ENCODE assay signal across 14 cellular contexts in the genomic region with DNA sequence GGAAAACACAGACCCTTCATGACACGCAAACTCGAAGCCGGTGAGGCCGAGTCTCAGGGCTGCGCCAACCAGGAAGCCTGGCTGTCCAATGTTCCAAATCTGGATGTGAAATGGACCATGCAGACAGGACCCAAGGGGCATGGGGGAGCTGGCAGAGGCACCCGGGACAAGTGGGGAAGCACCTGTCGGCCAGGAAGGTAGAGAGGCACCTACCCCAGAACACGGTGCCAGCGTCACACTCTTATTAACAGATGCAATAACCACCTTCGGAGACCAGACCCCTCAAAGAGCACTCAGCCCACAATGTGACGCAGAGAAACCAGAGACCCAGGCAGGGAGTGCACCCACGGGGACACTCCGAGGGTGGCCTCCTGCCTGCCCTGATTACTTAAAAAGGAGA.
DNase-seq lines count a peak whose midpoint lies in the region; ATAC-seq and TF ChIP-seq lines count a peak whose summit lies in the region.
"Had no signal": no experiment of that assay in that cellular context is flagged by ENCODE, and none has a peak within 500 bp of the region (broad histone marks: within the 10 kb centered on the region; RNA-seq: fewer than 3 reads in every experiment).

No MANE protein-coding gene starts in this region.

- H2AK5ac ChIP-seq in mesenchymal stem cell (ENCODE audit: low read length, severe bottlenecking), result no peak overlapping the region

- no peak overlapping the region for H3K4ac ChIP-seq in mesenchymal stem cell (ENCODE audit: low read depth in 1 of 2, low read length in 2 of 2)

- peak overlapping the region; percentile 33 for H4K8ac ChIP-seq in mesenchymal stem cell (ENCODE audit: low read length)

- peaks cover 7 to 23% of the 10 kb centered on the region in 2 donors for H3K9me3 Mint-ChIP-seq in activated naive CD4-positive, alpha-beta T cell treated with anti-CD3 and anti-CD28 coated beads, Interleukin-2, amount 50 U/mL, for 72 hours

- TF ChIP-seq CTCF in heart right ventricle (IDR thresholded peaks at IDR 0.05) (no peak), uterus (IDR thresholded peaks at IDR 0.05) (no peak)

- peaks cover 5% of the 10 kb centered on the region for H3K79me1 ChIP-seq in mesenchymal stem cell (replicated peaks; ENCODE audit: low read length, poor library complexity, severe bottlenecking)

- TF ChIP-seq POLR2A in uterus (IDR thresholded peaks at IDR 0.05), result no peak

- ATAC-seq in heart right ventricle (no peak), Right ventricle myocardium superior (ENCODE audit: poor library complexity) (no peak), HG03108 (IDR thresholded peaks at IDR 0.05; ENCODE audit: unreplicated experiment) (no peak), GM21723 (IDR thresholded peaks at IDR 0.05; ENCODE audit: unreplicated experiment) (no peak)
- ATAC-seq in activated naive CD4-positive, alpha-beta T cell treated with anti-CD3 and anti-CD28 coated beads, Interleukin-2, amount 50 U/mL, for 72 hours, result no peak
- ATAC-seq: gastrocnemius medialis, PC-3 had no signal

- H3K4me3 ChIP-seq in heart right ventricle, result no peak overlapping the region
- H3K4me3 ChIP-seq in mesenchymal stem cell (ENCODE audit: insufficient read depth in 1 of 2, low read depth in 1 of 2, low read length in 2 of 2), result no peak overlapping the region
- H3K4me3 ChIP-seq in uterus, result no peak overlapping the region
- H3K4me3 ChIP-seq: gastrocnemius medialis had no signal

- no peak overlapping the region for H2BK120ac ChIP-seq in mesenchymal stem cell (ENCODE audit: low read depth, low read length)

- H4K91ac ChIP-seq in mesenchymal stem cell (ENCODE audit: low read length), result no peak overlapping the region

- no peaks in the 10 kb centered on the region for H3K9me3 ChIP-seq in heart right ventricle
- H3K9me3 ChIP-seq in mesenchymal stem cell (ENCODE audit: control insufficient read depth, low read length), result no peaks in the 10 kb centered on the region
- H3K9me3 ChIP-seq in uterus, result no peaks in the 10 kb centered on the region
- H3K9me3 ChIP-seq: BE2C, gastrocnemius medialis had no signal

- 77 to 86% methylated on average over 13 of the region's 13 CpGs for WGBS in heart right ventricle, 2 donors
- WGBS in mesenchymal stem cell, result 96% methylated on average over 13 of the region's 13 CpGs

- no peak overlapping the region for H3K18ac ChIP-seq in mesenchymal stem cell (ENCODE audit: low read depth in 1 of 2, low read length in 2 of 2)

- H3K27me3 ChIP-seq in heart right ventricle (no peaks in the 10 kb centered on the region), mesenchymal stem cell (ENCODE audit: control insufficient read depth in 1 of 2, insufficient read depth in 1 of 2, low read length in 2 of 2) (peaks cover 0 to 10% of the 10 kb centered on the region in 2 experiments), uterus (no peaks in the 10 kb centered on the region)
- H3K27me3 ChIP-seq: BE2C, gastrocnemius medialis had no signal

- H2BK5ac ChIP-seq in mesenchymal stem cell (ENCODE audit: low read depth, low read length, poor library complexity, severe bottlenecking), result no peak overlapping the region

- peak overlapping the region in 6 of 10 donors; percentile 29 to 57 (median 44) for H3K27ac ChIP-seq in heart right ventricle
- no peak overlapping the region for H3K27ac ChIP-seq in mesenchymal stem cell (ENCODE audit: low read length, poor library complexity, severe bottlenecking)
- H3K27ac ChIP-seq in uterus, result peak overlapping the region; percentile 24 to 41

- peak overlapping the region in 1 of 2 experiments; percentile 52 for H2BK12ac ChIP-seq in mesenchymal stem cell (ENCODE audit: low read length in 2 of 2)

- peaks cover 45 to 59% of the 10 kb centered on the region in 2 donors for H3K36me3 Mint-ChIP-seq in activated naive CD4-positive, alpha-beta T cell treated with anti-CD3 and anti-CD28 coated beads, Interleukin-2, amount 50 U/mL, for 72 hours

- no peak overlapping the region for H3K23ac ChIP-seq in mesenchymal stem cell (ENCODE audit: low read length in 2 of 2)

- H3K14ac ChIP-seq in mesenchymal stem cell (ENCODE audit: low read length in 2 of 2), result no peak overlapping the region

- H3K36me3 ChIP-seq in heart right ventricle (peaks cover 0 to 11% (median 0%) of the 10 kb centered on the region in 9 donors), mesenchymal stem cell (ENCODE audit: control insufficient read depth in 1 of 2, insufficient read depth in 2 of 2, low read depth in 1 of 2, low read length in 2 of 2) (peaks cover 0 to 8% of the 10 kb centered on the region in 2 experiments), uterus (no peaks in the 10 kb centered on the region)
- H3K36me3 ChIP-seq: BE2C, gastrocnemius medialis had no signal

- H3K27ac Mint-ChIP-seq in activated naive CD4-positive, alpha-beta T cell treated with anti-CD3 and anti-CD28 coated beads, Interleukin-2, amount 50 U/mL, for 72 hours, result peak overlapping the region; percentile 79 to 93

- peak overlapping the region; percentile 3 for H2BK15ac ChIP-seq in mesenchymal stem cell (ENCODE audit: low read depth, poor library complexity, severe bottlenecking)

- no peak overlapping the region for H3K4me2 ChIP-seq in mesenchymal stem cell (ENCODE audit: low read length, poor library complexity, severe bottlenecking)

- no peak for DNase-seq in heart right ventricle
- no peak for DNase-seq in Right ventricle myocardium superior
- no peak for DNase-seq in activated naive CD4-positive, alpha-beta T cell treated with anti-CD3 and anti-CD28 coated beads, Interleukin-2, amount 50 U/mL, for 72 hours (ENCODE audit: low spot score in 2 of 2)
- DNase-seq in mesenchymal stem cell, result no peak
- DNase-seq in uterus, result no peak
- no peak for DNase-seq in stimulated activated naive CD4-positive, alpha-beta T cell treated with Interleukin-2 at 50 U/mL for 16 hours (lab: John Stamatoyannopoulos, UW)
- DNase-seq: BE2C; gastrocnemius medialis; NCI-H446 treated with DMSO at 0.1 percent for 48 hours; PC-3; stimulated activated CD4-positive, alpha-beta T cell treated with anti-CD3 and anti-CD28 coated beads, Interleukin-2, amount 100 ng/mL, for 48 hours; SW 1271 had no signal

- H3K4me1 ChIP-seq in heart right ventricle (peaks cover 15 to 55% (median 40%) of the 10 kb centered on the region in 9 donors), mesenchymal stem cell (ENCODE audit: control insufficient read depth, insufficient read depth, low read depth, low read length) (peaks cover 45% of the 10 kb centered on the region), uterus (peaks cover 0 to 12% of the 10 kb centered on the region in 2 donors)
- H3K4me1 ChIP-seq: BE2C had no signal

- H2AFZ ChIP-seq in mesenchymal stem cell (ENCODE audit: low read depth, low read length), result no peak overlapping the region

- intact Hi-C loops in heart right ventricle (cut with DNase I), result no loop called here
- intact Hi-C loops in Right ventricle myocardium superior (cut with DNase I), result no loop called here
- intact Hi-C loops in uterus (cut with DNase I; ENCODE audit: low total_unique reads), result no loop called here

- no peak overlapping the region for H3K9ac ChIP-seq in mesenchymal stem cell (ENCODE audit: low read length)
